Comparison of ENCODE assay signal across 9 cellular contexts in genomic region chr11:68282141-68282860, GRCh38. TPM values are rescaled to one million over a fixed set of nuclear protein-coding genes. Genes with fewer than 3 reads are reported as not detected.
DNase-seq lines count a peak whose midpoint lies in the region; ATAC-seq, FAIRE-seq and TF ChIP-seq lines count a peak whose summit lies in the region.
"Had no signal": no experiment of that assay in that cellular context is flagged by ENCODE, and none has a peak within 500 bp of the region (broad histone marks: within the 10 kb centered on the region; RNA-seq: fewer than 3 reads in every experiment).

No MANE protein-coding gene starts in this region.

- RAD21 ChIA-PET in GM12878 (lab: Charles Lee; ENCODE audit: unreplicated experiment), result interaction anchor here (0.6 to 1.5 kb wide), 6 partner anchors 9 to 58 kb away, joined by 3 to 4 read pairs (median 3); no protein-coding TSS in a partner anchor

- H3K4me2 ChIP-seq in GM12878 (ENCODE audit: control insufficient read depth, insufficient read depth) (peak overlapping the region; percentile 80), hepatocyte (no peak overlapping the region)

- H2AFZ ChIP-seq in GM12878 (ENCODE audit: control insufficient read depth, low read depth, low read length) (peak overlapping the region; percentile 16), hepatocyte (no peak overlapping the region)

- peak; percentile 69 for DNase-seq in stimulated activated CD4-positive, alpha-beta T cell treated with anti-CD3 and anti-CD28 coated beads, Interleukin-15, amount 100 ng/mL, for 24 hours
- DNase-seq in stimulated activated CD4-positive, alpha-beta T cell treated with anti-CD3 and anti-CD28 coated beads, Interleukin-12 subunit alpha, Interleukin-12 subunit beta, amount 100 ng/mL, for 4 hours, result no peak
- DNase-seq in NB4 (ENCODE audit: low read depth) (peak; percentile 95), GM12878 (ENCODE audit: low read depth, low spot score) (peak; percentile 92), upper lobe of right lung (no peak), hepatocyte (ENCODE audit: low spot score) (no peak), transverse colon (no peak), COLO829 (ENCODE audit: low spot score) (no peak)
- DNase-seq: upper lobe of left lung had no signal

- TF ChIP-seq EP300 in GM12878 (IDR thresholded peaks at IDR 0.05; ENCODE audit: borderline replicate concordance in 1 of 2, control insufficient read depth in 1 of 2, low read depth in 2 of 2, low read length in 2 of 2), result peak; percentile 57 to 60; a peak in 2 of 4 replicates
- TF ChIP-seq EP300 in transverse colon (IDR thresholded peaks at IDR 0.05; ENCODE audit: low read depth), result no peak

- H3K4me1 ChIP-seq in GM12878 (ENCODE audit: control insufficient read depth, insufficient read depth, low read length) (peaks cover 16% of the 10 kb centered on the region), upper lobe of right lung (no peaks in the 10 kb centered on the region), hepatocyte (ENCODE audit: insufficient read depth) (no peaks in the 10 kb centered on the region), transverse colon (no peaks in the 10 kb centered on the region)

- TF ChIP-seq CTCF in NB4 (IDR thresholded peaks at IDR 0.05; ENCODE audit: low read depth, low read length) (no peak), GM12878 (IDR thresholded peaks at IDR 0.05 in 2 of 3, conservative IDR thresholded peaks at IDR 0.05 in 1 of 3; ENCODE audit: control insufficient read depth in 2 of 3, extremely low read depth in 1 of 3, insufficient read depth in 1 of 3, low read depth in 3 of 3, low read length in 3 of 3) (no peak), upper lobe of right lung (IDR thresholded peaks at IDR 0.05) (no peak), hepatocyte (IDR thresholded peaks at IDR 0.05; ENCODE audit: poor library complexity) (no peak), transverse colon (IDR thresholded peaks at IDR 0.05) (no peak)

- H3K9me2 ChIP-seq in hepatocyte (replicated peaks; ENCODE audit: insufficient read depth), result no peaks in the 10 kb centered on the region

- POLR2A ChIA-PET in GM12878 (lab: Charles Lee), result interaction anchor here (0.9 to 1.6 kb wide), 3 partner anchors 10 to 16 kb away, joined by 4 to 13 read pairs (median 6); partner anchors contain the start of gene C11orf24

- WGBS in GM12878 (ENCODE audit: insufficient coverage, insufficient replicate concordance, low lambda C conversion rate, missing lambda C conversion rate), result 24% methylated on average over 15 of the region's 15 CpGs
- 83% methylated on average over 15 of the region's 15 CpGs for WGBS in hepatocyte (ENCODE audit: low lambda C conversion rate, missing lambda C conversion rate)
- 66 to 73% methylated on average over 8 to 15 of the region's 15 CpGs for WGBS in transverse colon (ENCODE audit: low coverage in 1 of 2), 2 donors

- H3K27me3 ChIP-seq in GM12878 (replicated peaks in 1 of 2; ENCODE audit: control insufficient read depth in 2 of 2, insufficient read depth in 2 of 2, low read length in 1 of 2), result no peaks in the 10 kb centered on the region
- H3K27me3 ChIP-seq in upper lobe of right lung, result no peaks in the 10 kb centered on the region
- no peaks in the 10 kb centered on the region for H3K27me3 ChIP-seq in hepatocyte
- no peaks in the 10 kb centered on the region for H3K27me3 ChIP-seq in transverse colon
- H3K27me3 ChIP-seq: upper lobe of left lung had no signal

- SMC1A ChIA-PET in GM12878 (lab: Charles Lee; ENCODE audit: uncharacterized antibody, unreplicated experiment), result interaction anchor here (1.1 to 1.5 kb wide), 4 partner anchors 8 to 16 kb away, joined by 4 to 14 read pairs (median 6); partner anchors contain the start of gene C11orf24

- peak; percentile 99 for ATAC-seq in GM12878
- ATAC-seq in upper lobe of right lung, result peak; percentile 67

- peak overlapping the region; percentile 33 for H3K4me3 ChIP-seq in NB4 (ENCODE audit: low read depth, low read length)
- peak overlapping the region; percentile 48; the same call in 1 of the 2 replicates for H3K4me3 ChIP-seq in GM12878
- no peak overlapping the region for H3K4me3 ChIP-seq in upper lobe of right lung
- no peak overlapping the region for H3K4me3 ChIP-seq in hepatocyte
- H3K4me3 ChIP-seq in transverse colon, result no peak overlapping the region
- H3K4me3 ChIP-seq: upper lobe of left lung had no signal

- no peak for TF ChIP-seq RAD21 in GM12878 (IDR thresholded peaks at IDR 0.05; ENCODE audit: insufficient read depth, low read depth, low read length)

- H3K79me2 ChIP-seq in GM12878 (ENCODE audit: control insufficient read depth, insufficient read depth, low read length) (no peaks in the 10 kb centered on the region), hepatocyte (no peaks in the 10 kb centered on the region)

- TSS peak; percentile 93 for BruUV-seq in GM12878 (replicated peaks; lab: Mats Ljungman, UMichigan)

- H3K36me3 ChIP-seq in GM12878 (ENCODE audit: control insufficient read depth in 2 of 2, insufficient read depth in 2 of 2, low read length in 1 of 2) (no peaks in the 10 kb centered on the region), upper lobe of right lung (no peaks in the 10 kb centered on the region), hepatocyte (replicated peaks; ENCODE audit: insufficient read depth, low read depth) (no peaks in the 10 kb centered on the region), transverse colon (no peaks in the 10 kb centered on the region)
- H3K36me3 ChIP-seq: upper lobe of left lung had no signal

- peaks cover 7% of the 10 kb centered on the region; the same call in 2 of the 3 replicates for H3K9me3 ChIP-seq in GM12878 (replicated peaks; ENCODE audit: control insufficient read depth, insufficient read depth, low read length)
- H3K9me3 ChIP-seq in upper lobe of right lung, result no peaks in the 10 kb centered on the region
- H3K9me3 ChIP-seq in hepatocyte (ENCODE audit: low read depth), result no peaks in the 10 kb centered on the region
- H3K9me3 ChIP-seq in transverse colon, result no peaks in the 10 kb centered on the region
- H3K9me3 ChIP-seq: upper lobe of left lung had no signal

- CTCF ChIA-PET in GM12878 (lab: Yijun Ruan, JAX), result interaction anchor here (0.6 to 3.2 kb wide), 6 partner anchors 9 to 73 kb away, joined by 3 to 17 read pairs (median 3); partner anchors contain the start of gene C11orf24

- H3K27ac ChIP-seq in GM12878 (ENCODE audit: control insufficient read depth, insufficient read depth), result peak overlapping the region; percentile 61
- no peak overlapping the region for H3K27ac ChIP-seq in upper lobe of right lung
- no peak overlapping the region for H3K27ac ChIP-seq in hepatocyte
- H3K27ac ChIP-seq in transverse colon, result no peak overlapping the region

- intact Hi-C loops in GM12878 (cut with micrococcal nuclease; ENCODE audit: unreplicated experiment), result loop anchor here (1.0 kb wide), 1 partner anchor 10 kb away; no protein-coding TSS in a partner anchor
- intact Hi-C loops in upper lobe of right lung (cut with DNase I), result no loop called here
- intact Hi-C loops in transverse colon (cut with DNase I; ENCODE audit: low total_unique reads), result no loop called here

- peak overlapping the region; percentile 50 for H3K9ac ChIP-seq in GM12878 (ENCODE audit: control insufficient read depth, insufficient read depth, low read length)

- no peaks in the 10 kb centered on the region for H4K20me1 ChIP-seq in GM12878 (ENCODE audit: control insufficient read depth, insufficient read depth)
- H4K20me1 ChIP-seq in hepatocyte (ENCODE audit: insufficient read depth, poor library complexity, severe bottlenecking), result no peaks in the 10 kb centered on the region

- in situ Hi-C loops in GM12878 (cut with MboI) (no loop called here), transverse colon (cut with MboI; ENCODE audit: low pct_ligation_motif_present in 1 of 4, low pct_unique_long_range_greater_than_20kb in 1 of 4, low sequenced_read_pairs in 3 of 4) (no loop called here)

- TF ChIP-seq POLR2A in NB4 (IDR thresholded peaks at IDR 0.05; ENCODE audit: extremely low read depth, insufficient read length) (no peak), GM12878 (IDR thresholded peaks at IDR 0.05; ENCODE audit: low read depth, low read length) (no peak), transverse colon (IDR thresholded peaks at IDR 0.05) (no peak)

- peak; percentile 97 for FAIRE-seq in GM12878 (lab: Jason Lieb, UNC)

RNA-seq across cellular contexts. Expression of gene C11orf24, which starts 10.5 kb away (rescaled TPM):
- 42.2 and 52.0 TPM in 2 replicates for total RNA-seq in GM12878 (2013; cell fraction: nucleolus; rRNA removed)
- 43.3 and 43.7 TPM in 2 replicates for total RNA-seq in GM12878 (2014; rRNA removed)
- 29.4 and 33.1 TPM in 2 replicates for total RNA-seq in GM12878 (2014; rRNA removed; fragmentation: Illumina TruSeq; extraction: Trizol)
- 61.7 and 74.6 TPM in 2 replicates for total RNA-seq in GM12878 (2021)
- polyA plus RNA-seq in GM12878 (2011; ENCODE audit: low read depth), result 20.8 TPM
- 14.5 and 25.9 TPM in 2 replicates for polyA plus RNA-seq in GM12878 (2011; rRNA removed)
- 44.8 and 58.3 TPM in 2 replicates for polyA plus RNA-seq in GM12878 (2011; cell fraction: cytosol; rRNA removed)
- polyA plus RNA-seq in GM12878 (2011; cell fraction: nucleus; rRNA removed), result 36.4 and 41.9 TPM in 2 replicates
- 37.6 and 40.4 TPM in 2 replicates for polyA plus RNA-seq in GM12878 (2012)
- 18.5 and 39.0 TPM in 2 replicates for polyA plus RNA-seq in GM12878 (2014; fragmentation: Illumina TruSeq; extraction: Trizol)
- polyA plus RNA-seq in GM12878 (2014; fragmentation: Nextera tagmentation; extraction: Ambion mirVana), result 1 to 10 TPM; 4.3 to 9.9 TPM
- polyA plus RNA-seq in GM12878 (2014; rRNA removed), result 63.4 and 70.3 TPM in 2 replicates
- 100 to 1,000 TPM in 1 of 2 experiments, 10 to 100 TPM in 1; 93.4 to 104 TPM for polyA plus RNA-seq in GM12878 (2016; fragmentation: Nextera tagmentation; extraction: Ambion mirVana)
- polyA minus RNA-seq in GM12878 (2011; rRNA and poly(A)+ RNA removed), result 17.3 and 26.1 TPM in 2 replicates
- polyA minus RNA-seq in GM12878 (2011; cell fraction: cytosol; rRNA and poly(A)+ RNA removed), result 17.6 and 19.2 TPM in 2 replicates
- 13.5 and 23.2 TPM in 2 replicates for polyA minus RNA-seq in GM12878 (2011; cell fraction: nucleus; rRNA and poly(A)+ RNA removed)
- total RNA-seq in upper lobe of right lung, result 26.7 TPM
- total RNA-seq in hepatocyte, result 42.8 and 55.6 TPM in 2 replicates
- 76.2 TPM in 2 replicates for polyA plus RNA-seq in hepatocyte
- 100 to 1,000 TPM in 1 of 4 donors, 10 to 100 TPM in 3; 31.4 to 130 (median 56.6) TPM for total RNA-seq in transverse colon

RNA-seq across cellular contexts. Expression of gene LRP5, which starts 30.1 kb away (rescaled TPM):
- total RNA-seq in GM12878 (2013; cell fraction: nucleolus; rRNA removed), result 56.4 and 81.7 TPM in 2 replicates
- total RNA-seq in GM12878 (2014; rRNA removed) (13.1 and 15.7 TPM in 2 replicates), GM12878 (2014; rRNA removed; fragmentation: Illumina TruSeq; extraction: Trizol) (6.4 and 7.9 TPM in 2 replicates), GM12878 (2021) (31.9 and 34.0 TPM in 2 replicates), upper lobe of right lung (101 TPM), hepatocyte (34.4 and 43.9 TPM in 2 replicates), transverse colon (100 to 1,000 TPM in 1 of 4 donors, 10 to 100 TPM in 3; 72.6 to 138 (median 82.3) TPM)
- polyA plus RNA-seq in GM12878 (2011; ENCODE audit: low read depth), result 1.8 TPM
- polyA plus RNA-seq in GM12878 (2011; rRNA removed) (1.4 and 4.7 TPM in 2 replicates), GM12878 (2014; fragmentation: Illumina TruSeq; extraction: Trizol) (0.70 and 4.8 TPM in 2 replicates), GM12878 (2014; fragmentation: Nextera tagmentation; extraction: Ambion mirVana) (under 1 TPM; 0.37 to 0.97 TPM), GM12878 (2014; rRNA removed) (12.2 and 13.2 TPM in 2 replicates), GM12878 (2016; fragmentation: Nextera tagmentation; extraction: Ambion mirVana) (10 to 100 TPM in 1 of 2 experiments, 1 to 10 TPM in 1; 5.3 to 11.5 TPM), hepatocyte (39.9 and 54.3 TPM in 2 replicates)
- 7.2 and 8.4 TPM in 2 replicates for polyA plus RNA-seq in GM12878 (2011; cell fraction: cytosol; rRNA removed)
- polyA plus RNA-seq in GM12878 (2011; cell fraction: nucleus; rRNA removed), result 15.6 and 23.2 TPM in 2 replicates
- polyA plus RNA-seq in GM12878 (2012), result 7.5 and 10.0 TPM in 2 replicates
- 12.6 and 23.1 TPM in 2 replicates for polyA minus RNA-seq in GM12878 (2011; rRNA and poly(A)+ RNA removed)
- 8.2 and 13.0 TPM in 2 replicates for polyA minus RNA-seq in GM12878 (2011; cell fraction: cytosol; rRNA and poly(A)+ RNA removed)
- 12.1 and 20.7 TPM in 2 replicates for polyA minus RNA-seq in GM12878 (2011; cell fraction: nucleus; rRNA and poly(A)+ RNA removed)

Comparison
In these comparisons a context has a peak if more than half of its experiments do, and no peak if none do; other contexts are left out.
1. DNase-seq: peak in stimulated activated CD4-positive, alpha-beta T cell treated with anti-CD3 and anti-CD28 coated beads, Interleukin-15, amount 100 ng/mL, for 24 hours (single experiment), NB4 (single experiment) and GM12878 (single experiment); none in stimulated activated CD4-positive, alpha-beta T cell treated with anti-CD3 and anti-CD28 coated beads, Interleukin-12 subunit alpha, Interleukin-12 subunit beta, amount 100 ng/mL, for 4 hours (single experiment), upper lobe of right lung (single experiment), hepatocyte (single experiment), transverse colon (single experiment) and COLO829 (single experiment).
2. H3K4me3 ChIP-seq: peak in NB4 (single experiment) and GM12878 (single experiment); none in upper lobe of right lung (single experiment), hepatocyte (single experiment) and transverse colon (0 of 4).